In the genomic region with DNA sequence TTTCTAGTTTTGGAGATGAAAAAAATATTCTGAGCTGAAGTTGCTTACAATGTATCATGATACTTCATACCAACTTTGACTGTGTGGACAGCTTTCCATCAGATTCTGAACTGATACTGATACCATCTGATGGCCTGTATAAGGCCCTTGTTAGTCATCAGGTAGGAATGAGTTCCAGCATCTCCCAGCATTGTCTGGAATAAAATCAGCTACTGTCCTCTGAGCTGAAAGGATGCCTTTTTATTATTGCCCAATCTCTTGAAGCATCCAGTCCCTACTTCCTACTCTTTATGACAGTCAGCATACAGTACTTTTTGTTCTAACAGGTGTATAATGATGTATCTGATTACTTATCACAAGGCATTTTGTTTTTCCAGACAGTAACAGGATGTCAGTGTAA, we compare ENCODE assay signal across 24 cellular contexts.
DNase-seq lines count a peak whose midpoint lies in the region; ATAC-seq and TF ChIP-seq lines count a peak whose summit lies in the region.
"Had no signal": no experiment of that assay in that cellular context is flagged by ENCODE, and none has a peak within 500 bp of the region (broad histone marks: within the 10 kb centered on the region; RNA-seq: fewer than 3 reads in every experiment).

No MANE protein-coding gene starts in this region.

- H4K20me1 ChIP-seq in PC-9 (ENCODE audit: insufficient read depth) = no peaks in the 10 kb centered on the region

- CTCF ChIA-PET in A673 (lab: Charles Lee) = no interaction called here
- CTCF ChIA-PET in PC-9 (lab: Charles Lee) = interaction anchor here (1.1 kb wide), 1 partner anchor 891 kb away, joined by 3 read pairs; no protein-coding TSS in a partner anchor

- H3K4me2 ChIP-seq in PC-9 = no peak overlapping the region

- H3K9me3 ChIP-seq in A673 (ENCODE audit: low read depth, low read length, poor library complexity, severe bottlenecking) (peaks cover 3% of the 10 kb centered on the region), PC-9 (ENCODE audit: insufficient read depth, low read depth) (0 out of 2 replicates have a peak, but pooled peaks cover 6% of the 10 kb centered on the region)
- H3K9me3 ChIP-seq: colonic mucosa, tibial artery had no signal

- H3K79me2 ChIP-seq in PC-9 (ENCODE audit: low read depth) = no peaks in the 10 kb centered on the region

- DNase-seq in HT1080 (ENCODE audit: low read depth) (peak; percentile 81), SK-MEL-5 (ENCODE audit: low read depth, low spot score) (peak; percentile 87), foreskin melanocyte (peak; percentile 42), skeletal muscle cell (ENCODE audit: low read depth) (peak; percentile 5), A673 (ENCODE audit: low spot score) (no peak), PC-9 (no peak)
- DNase-seq: activated CD4-positive, alpha-beta T cell treated with anti-CD3 and anti-CD28 coated beads for 48 hours; colonic mucosa; DMS153; effector CD4-positive, alpha-beta T cell; immature natural killer cell; left lung; NCI-H1105; NCI-H187; posterior cingulate gyrus; right cardiac atrium; SHP77; tibial artery; WERI-Rb-1 had no signal

- H3K27ac ChIP-seq in A673 (ENCODE audit: low read depth, low read length, poor library complexity, severe bottlenecking) (no peak overlapping the region), PC-9 (no peak overlapping the region)
- H3K27ac ChIP-seq: cardiac muscle cell, colonic mucosa, left lung, tibial artery, WERI-Rb-1 had no signal

- H3K27me3 ChIP-seq in A673 (replicated peaks; ENCODE audit: insufficient read depth, low read depth, low read length, poor library complexity) (no peaks in the 10 kb centered on the region), PC-9 (ENCODE audit: insufficient read depth, low read depth) (no peaks in the 10 kb centered on the region)
- H3K27me3 ChIP-seq: cardiac muscle cell, colonic mucosa, left lung, tibial artery had no signal

- no peak overlapping the region for H2AFZ ChIP-seq in PC-9

- H3K4me1 ChIP-seq in A673 (ENCODE audit: insufficient read depth, low read length, poor library complexity, severe bottlenecking) = peaks cover 9% of the 10 kb centered on the region
- H3K4me1 ChIP-seq in PC-9 (replicated peaks; ENCODE audit: insufficient read depth) = no peaks in the 10 kb centered on the region; the same call in 1 of the 2 replicates
- H3K4me1 ChIP-seq: colonic mucosa, left lung, tibial artery had no signal

- in situ Hi-C loops in SK-MEL-5 (cut with HindIII; ENCODE audit: low pct_unique_long_range_greater_than_20kb, low sequenced_read_pairs) = no loop called here

- BruUV-seq in A673 (replicated peaks; lab: Mats Ljungman, UMichigan) (no TSS peak), PC-9 (replicated peaks; lab: Mats Ljungman, UMichigan) (no TSS peak)

- H3K4me3 ChIP-seq in skeletal muscle cell (ENCODE audit: low read depth, low read length) (no peak overlapping the region), A673 (ENCODE audit: low read depth, low read length, poor library complexity, severe bottlenecking) (no peak overlapping the region), PC-9 (no peak overlapping the region)
- H3K4me3 ChIP-seq: cardiac muscle cell, colonic mucosa, left lung, tibial artery had no signal

- H3F3A ChIP-seq in PC-9 (ENCODE audit: insufficient read depth, low read depth) = no peaks in the 10 kb centered on the region

- intact Hi-C loops in A673 (cut with micrococcal nuclease; ENCODE audit: unreplicated experiment) (no loop called here), PC-9 (cut with micrococcal nuclease; ENCODE audit: unreplicated experiment) (no loop called here)

- ATAC-seq in HG02623 (IDR thresholded peaks at IDR 0.05; ENCODE audit: unreplicated experiment) = no peak
- ATAC-seq: activated naive CD4-positive, alpha-beta T cell treated with anti-CD3 and anti-CD28 coated beads, Interleukin-2, amount 50 U/mL, for 72 hours; activated T-helper 17 cell treated with anti-CD3 and anti-CD28 coated beads, Interleukin-2, amount 50 U/mL, for 72 hours; HCT116; left lung; right cardiac atrium had no signal

- H3K36me3 ChIP-seq in A673 (ENCODE audit: insufficient read depth, low read length, poor library complexity, severe bottlenecking) (no peaks in the 10 kb centered on the region), PC-9 (ENCODE audit: low read depth) (no peaks in the 10 kb centered on the region)
- H3K36me3 ChIP-seq: cardiac muscle cell, colonic mucosa, left lung, tibial artery, WERI-Rb-1 had no signal

- TF ChIP-seq CTCF in A673 (conservative IDR thresholded peaks at IDR 0.05; ENCODE audit: low read depth, low read length) (no peak), PC-9 (conservative IDR thresholded peaks at IDR 0.05) (no peak)

- H3K9me2 ChIP-seq in PC-9 (ENCODE audit: insufficient read depth) = no peaks in the 10 kb centered on the region

- POLR2A ChIA-PET in A673 (lab: Charles Lee; ENCODE audit: low non-redundant PET) (interaction anchor here (0.6 kb wide), 1 partner anchor 135 kb away, joined by 4 read pairs; no protein-coding TSS in a partner anchor), PC-9 (lab: Charles Lee; ENCODE audit: unreplicated experiment) (no interaction called here)

Comparison
In these comparisons a context has a peak if more than half of its experiments do, and no peak if none do; other contexts are left out.
1. DNase-seq: peak in HT1080 (single experiment), SK-MEL-5 (single experiment), foreskin melanocyte (single experiment) and skeletal muscle cell (single experiment); none in A673 (single experiment) and PC-9 (0 of 2).